In the genomic region with DNA sequence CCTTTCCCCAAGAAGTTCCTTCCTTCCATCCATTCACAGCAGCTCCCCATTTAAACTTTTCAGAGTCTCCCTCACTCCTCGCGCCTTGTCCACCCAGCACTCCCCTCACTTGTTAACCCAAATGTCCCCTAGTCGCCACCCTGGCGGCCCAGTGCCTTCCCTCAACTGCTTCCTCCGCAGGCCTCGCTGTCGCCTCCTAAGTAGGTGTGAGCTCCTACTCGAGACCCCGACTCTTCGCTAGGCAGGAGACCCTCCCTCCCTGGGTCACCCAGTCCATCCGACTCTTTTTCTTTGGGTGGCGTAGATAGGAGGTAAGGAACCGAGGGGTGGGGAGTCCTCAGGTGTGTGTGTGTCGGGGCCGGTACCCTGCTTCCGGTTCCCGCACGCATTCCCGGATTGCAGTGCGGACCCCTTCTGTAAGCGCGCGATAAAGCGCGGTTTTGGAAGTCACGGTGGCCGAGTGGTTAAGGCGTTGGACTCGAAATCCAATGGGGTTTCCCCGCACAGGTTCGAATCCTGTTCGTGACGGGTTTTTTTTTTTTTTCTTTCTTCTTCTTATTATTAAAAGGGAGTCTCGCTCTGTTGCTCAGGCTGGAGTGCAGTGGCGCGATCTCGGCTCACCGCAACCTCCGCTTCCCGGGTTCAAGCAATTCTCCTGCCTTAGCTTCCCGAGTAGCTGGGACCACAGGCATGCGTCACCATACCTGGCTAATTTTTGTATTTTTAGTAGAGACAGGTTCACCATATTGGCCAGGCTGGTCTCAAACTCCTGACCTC, we compare ENCODE assay signal across 8 cellular contexts. TPM values are rescaled to one million over a fixed set of nuclear protein-coding genes. Genes with fewer than 3 reads are reported as not detected.
DNase-seq lines count a peak whose midpoint lies in the region; ATAC-seq and TF ChIP-seq lines count a peak whose summit lies in the region.

No MANE protein-coding gene starts in this region.

- DNase-seq in AG08396 (ENCODE audit: low spot score), result peak; percentile 82
- peak; percentile 99 for DNase-seq in HK-2 (ENCODE audit: unreplicated experiment)
- DNase-seq in NCI-H82 (lab: John Stamatoyannopoulos, UW), result peak; percentile 92
- peak; percentile 84 for DNase-seq in activated CD8-positive, alpha-beta T cell treated with anti-CD3 and anti-CD28 coated beads, Interleukin-2, amount 10 ng/mL, durations not matched to agents 7 days and 5 days
- peak; percentile 83 for DNase-seq in lower lobe of right lung
- peak; percentile 77 to 89 for DNase-seq in stimulated activated CD4-positive, alpha-beta T cell treated with anti-CD3 and anti-CD28 coated beads, Interleukin-4, amount 100 ng/mL, for 4 hours

- H3K27ac ChIP-seq in ectodermal cell (ENCODE audit: insufficient read depth, low read depth, low read length, poor library complexity, severe bottlenecking), result peak overlapping the region; percentile 58
- H3K27ac ChIP-seq in lower lobe of right lung, result peak overlapping the region; percentile 93

- intact Hi-C loops in lower lobe of right lung (cut with DNase I), result no loop called here

- H3K4me1 ChIP-seq in ectodermal cell (ENCODE audit: control insufficient read depth, insufficient read depth, low read length) (peaks cover 8% of the 10 kb centered on the region), lower lobe of right lung (peaks cover 29% of the 10 kb centered on the region)

- peaks cover 11% of the 10 kb centered on the region for H3K36me3 ChIP-seq in ectodermal cell (ENCODE audit: control insufficient read depth, insufficient read depth, low read length)
- H3K36me3 ChIP-seq in lower lobe of right lung, result peaks cover 19% of the 10 kb centered on the region

- POLR2A ChIA-PET in activated CD8-positive, alpha-beta T cell treated with anti-CD3 and anti-CD28 coated beads, Interleukin-2, amount 10 ng/mL, durations not matched to agents 7 days and 5 days (lab: Charles Lee), result interaction anchor here (0.6 to 4.1 kb wide), 17 partner anchors 17 to 438 kb away, joined by 3 to 50 read pairs (median 7); partner anchors contain the start of genes CNPY2, ESYT1, MYL6 and MYL6B

- no peaks in the 10 kb centered on the region for H3K27me3 ChIP-seq in ectodermal cell (ENCODE audit: control insufficient read depth, insufficient read depth, low read length, poor library complexity, severe bottlenecking)
- no peaks in the 10 kb centered on the region for H3K27me3 ChIP-seq in lower lobe of right lung (ENCODE audit: low read depth)

- peaks cover 41% of the 10 kb centered on the region for H3K36me3 Mint-ChIP-seq in activated CD8-positive, alpha-beta T cell treated with anti-CD3 and anti-CD28 coated beads, Interleukin-2, amount 10 ng/mL, durations not matched to agents 7 days and 5 days (ENCODE audit: low read depth)

- peak overlapping the region; percentile 93 for H3K27ac Mint-ChIP-seq in activated CD8-positive, alpha-beta T cell treated with anti-CD3 and anti-CD28 coated beads, Interleukin-2, amount 10 ng/mL, durations not matched to agents 7 days and 5 days

- H3K4me1 Mint-ChIP-seq in activated CD8-positive, alpha-beta T cell treated with anti-CD3 and anti-CD28 coated beads, Interleukin-2, amount 10 ng/mL, durations not matched to agents 7 days and 5 days (ENCODE audit: low read depth), result peaks cover 48% of the 10 kb centered on the region

- no peaks in the 10 kb centered on the region for H3K9me3 Mint-ChIP-seq in activated CD8-positive, alpha-beta T cell treated with anti-CD3 and anti-CD28 coated beads, Interleukin-2, amount 10 ng/mL, durations not matched to agents 7 days and 5 days (ENCODE audit: insufficient read depth)

- H3K9me3 ChIP-seq in ectodermal cell (ENCODE audit: control insufficient read depth, low read length) (no peaks in the 10 kb centered on the region), lower lobe of right lung (no peaks in the 10 kb centered on the region)

- H3K4me3 Mint-ChIP-seq in activated CD8-positive, alpha-beta T cell treated with anti-CD3 and anti-CD28 coated beads, Interleukin-2, amount 10 ng/mL, durations not matched to agents 7 days and 5 days, result peak overlapping the region; percentile 93

- WGBS in ectodermal cell, 2 experiments, result 3 to 4% methylated on average over 42 of the region's 42 CpGs

- H3K27me3 Mint-ChIP-seq in activated CD8-positive, alpha-beta T cell treated with anti-CD3 and anti-CD28 coated beads, Interleukin-2, amount 10 ng/mL, durations not matched to agents 7 days and 5 days (ENCODE audit: low read depth), result no peaks in the 10 kb centered on the region

- H3K4me3 ChIP-seq in ectodermal cell (ENCODE audit: insufficient read depth, low read depth, low read length), result peak overlapping the region; percentile 95
- H3K4me3 ChIP-seq in lower lobe of right lung, result peak overlapping the region; percentile 85

- TF ChIP-seq CTCF in lower lobe of right lung (IDR thresholded peaks at IDR 0.05), result no peak

- CTCF ChIA-PET in activated CD8-positive, alpha-beta T cell treated with anti-CD3 and anti-CD28 coated beads, Interleukin-2, amount 10 ng/mL, durations not matched to agents 7 days and 5 days (lab: Charles Lee), result interaction anchor here (0.7 to 6.7 kb wide), 53 partner anchors 8 to 529 kb away, joined by 3 to 148 read pairs (median 4); partner anchors contain the start of genes ANKRD52, CNPY2, COQ10A and ERBB3

- ATAC-seq in GM19328 (IDR thresholded peaks at IDR 0.05; ENCODE audit: unreplicated experiment), result peak; percentile 25
- ATAC-seq in activated CD8-positive, alpha-beta T cell treated with anti-CD3 and anti-CD28 coated beads, Interleukin-2, amount 10 ng/mL, durations not matched to agents 7 days and 5 days, result peak; percentile 45
- ATAC-seq in lower lobe of right lung, result peak; percentile 82 to 83

RNA-seq across cellular contexts. Expression of gene SMARCC2, which starts 0.8 kb away (rescaled TPM):
- total RNA-seq in activated CD8-positive, alpha-beta T cell treated with anti-CD3 and anti-CD28 coated beads, Interleukin-2, amount 10 ng/mL, durations not matched to agents 7 days and 5 days, result 100 to 1,000 TPM; 144 to 154 TPM
- polyA plus RNA-seq in ectodermal cell (2013, experiment 1 of 4), result 133 TPM
- polyA plus RNA-seq in ectodermal cell (2013, experiment 2 of 4), result 140 TPM
- 112 TPM for polyA plus RNA-seq in ectodermal cell (2013, experiment 3 of 4)
- 120 TPM for polyA plus RNA-seq in ectodermal cell (2013, experiment 4 of 4)
- 115 TPM for total RNA-seq in lower lobe of right lung

RNA-seq across cellular contexts. Expression of gene RNF41, which starts 31.6 kb away (rescaled TPM):
- total RNA-seq in activated CD8-positive, alpha-beta T cell treated with anti-CD3 and anti-CD28 coated beads, Interleukin-2, amount 10 ng/mL, durations not matched to agents 7 days and 5 days, result 10 to 100 TPM; 27.9 to 32.9 TPM
- polyA plus RNA-seq in ectodermal cell (2013, experiment 1 of 4), result 44.9 TPM
- polyA plus RNA-seq in ectodermal cell (2013, experiment 2 of 4), result 52.1 TPM
- polyA plus RNA-seq in ectodermal cell (2013, experiment 3 of 4), result 42.8 TPM
- 44.9 TPM for polyA plus RNA-seq in ectodermal cell (2013, experiment 4 of 4)
- 49.8 TPM for total RNA-seq in lower lobe of right lung

RNA-seq across cellular contexts. Expression of gene MYL6, which starts 31.9 kb away (rescaled TPM):
- total RNA-seq in activated CD8-positive, alpha-beta T cell treated with anti-CD3 and anti-CD28 coated beads, Interleukin-2, amount 10 ng/mL, durations not matched to agents 7 days and 5 days, result 1,000 to 10,000 TPM; 1,527 to 1,542 TPM
- polyA plus RNA-seq in ectodermal cell (2013, experiment 1 of 4), result 1,681 TPM
- 1,478 TPM for polyA plus RNA-seq in ectodermal cell (2013, experiment 2 of 4)
- polyA plus RNA-seq in ectodermal cell (2013, experiment 3 of 4), result 1,294 TPM
- polyA plus RNA-seq in ectodermal cell (2013, experiment 4 of 4), result 1,438 TPM
- total RNA-seq in lower lobe of right lung, result 1,292 TPM

RNA-seq across cellular contexts. Expression of gene NABP2, which starts 34.0 kb away (rescaled TPM):
- 10 to 100 TPM; 64.3 to 69.5 TPM for total RNA-seq in activated CD8-positive, alpha-beta T cell treated with anti-CD3 and anti-CD28 coated beads, Interleukin-2, amount 10 ng/mL, durations not matched to agents 7 days and 5 days
- polyA plus RNA-seq in ectodermal cell (2013, experiment 1 of 4), result 52.9 TPM
- 45.3 TPM for polyA plus RNA-seq in ectodermal cell (2013, experiment 2 of 4)
- 41.9 TPM for polyA plus RNA-seq in ectodermal cell (2013, experiment 3 of 4)
- polyA plus RNA-seq in ectodermal cell (2013, experiment 4 of 4), result 45.6 TPM
- total RNA-seq in lower lobe of right lung, result 20.9 TPM

RNA-seq across cellular contexts. Expression of gene MYL6B, which starts 37.7 kb away (rescaled TPM):
- 10 to 100 TPM; 60.0 to 60.7 TPM for total RNA-seq in activated CD8-positive, alpha-beta T cell treated with anti-CD3 and anti-CD28 coated beads, Interleukin-2, amount 10 ng/mL, durations not matched to agents 7 days and 5 days
- 215 TPM for polyA plus RNA-seq in ectodermal cell (2013, experiment 1 of 4)
- 204 TPM for polyA plus RNA-seq in ectodermal cell (2013, experiment 2 of 4)
- polyA plus RNA-seq in ectodermal cell (2013, experiment 3 of 4), result 195 TPM
- 229 TPM for polyA plus RNA-seq in ectodermal cell (2013, experiment 4 of 4)
- total RNA-seq in lower lobe of right lung, result 21.4 TPM

Comparison
In these comparisons a context has a peak if more than half of its experiments do, and no peak if none do; other contexts are left out.
1. Peak in every context shown above with its lines: DNase-seq, ATAC-seq, H3K4me3 ChIP-seq and H3K27ac ChIP-seq.
2. ATAC-seq: peak in every context shown above with its lines; median percentile 82 in lower lobe of right lung; 45 in activated CD8-positive, alpha-beta T cell treated with anti-CD3 and anti-CD28 coated beads, Interleukin-2, amount 10 ng/mL, durations not matched to agents 7 days and 5 days; 25 in GM19328.